ENCODE assay signal across 8 cellular contexts in the genomic region with DNA sequence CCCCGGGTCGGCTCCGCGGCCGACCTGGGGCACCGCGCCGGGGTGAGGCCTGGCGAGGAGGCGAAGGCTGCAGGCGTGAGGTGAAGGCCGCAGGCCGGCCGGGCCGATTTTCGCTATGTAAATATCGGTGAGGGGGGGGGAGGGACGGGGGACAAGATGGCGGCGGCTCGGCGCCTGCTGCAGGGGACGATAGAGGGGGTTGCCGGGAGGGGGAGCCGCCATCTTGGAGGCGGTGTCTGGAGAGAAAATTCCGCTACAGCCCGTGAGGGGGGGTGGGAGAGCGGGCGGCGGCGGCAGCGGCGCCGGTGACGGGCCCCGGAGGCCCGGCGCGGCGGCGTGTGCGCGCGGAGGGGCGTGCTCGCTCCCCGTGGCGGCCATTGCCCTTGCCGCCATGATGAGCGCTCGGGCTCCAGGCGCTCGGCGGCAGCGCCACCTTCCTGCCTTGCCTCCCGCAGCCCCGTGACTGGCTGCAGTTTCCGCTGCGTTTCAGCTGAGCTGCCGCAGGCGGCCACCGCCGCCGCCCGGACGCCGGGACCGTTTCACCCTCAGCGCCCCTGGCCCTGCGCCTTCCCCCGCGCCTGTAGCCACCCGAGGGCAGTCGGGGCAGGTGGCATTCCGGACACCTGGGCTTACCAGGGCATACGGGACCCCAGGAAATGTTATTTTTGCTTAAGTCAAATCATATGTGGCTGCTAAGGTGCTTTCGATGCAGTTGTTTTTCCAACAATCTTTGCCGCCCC. TPM values are rescaled to one million over a fixed set of nuclear protein-coding genes. Genes with fewer than 3 reads are reported as not detected.
DNase-seq lines count a peak whose midpoint lies in the region; ATAC-seq and TF ChIP-seq lines count a peak whose summit lies in the region.

No MANE protein-coding gene starts in this region.

- no peaks in the 10 kb centered on the region for H3K27me3 ChIP-seq in adrenal gland
- H3K27me3 ChIP-seq in prostate gland (replicated peaks; ENCODE audit: insufficient read depth), result no peaks in the 10 kb centered on the region

- WGBS in adrenal gland, 4 donors, result 0 to 2% (median 1%) methylated on average over 4 to 66 of the region's 79 CpGs
- 0% methylated on average over 13 of the region's 79 CpGs for whole genome bisulfite sequencing in prostate gland
- WGBS in urinary bladder, result under 1% methylated on average over 64 of the region's 79 CpGs

- DNase-seq in NCI-H1048 (lab: John Stamatoyannopoulos, UW) (peak; percentile 86), SW480 (ENCODE audit: low spot score) (peak; percentile 87), adrenal gland (peak; percentile 84 to 95 (median 93)), left cardiac atrium (peak; percentile 94), prostate gland (ENCODE audit: low spot score) (peak; percentile 84)

- intact Hi-C loops in adrenal gland (cut with DNase I), result no loop called here
- intact Hi-C loops in left cardiac atrium (cut with DNase I), result loop anchor here in 1 of 2 donors (10.0 kb wide), 1 partner anchor 95 kb away; the partner anchor contains the start of gene EIF2S3
- intact Hi-C loops in prostate gland (cut with DNase I), result loop anchor here (1.0 to 5.0 kb wide), 2 partner anchors 69 to 92 kb away; no protein-coding TSS in a partner anchor

- H3K36me3 ChIP-seq in adrenal gland (replicated peaks in 1 of 2) (no peaks in the 10 kb centered on the region), prostate gland (no peaks in the 10 kb centered on the region), urinary bladder (ENCODE audit: insufficient read depth) (no peaks in the 10 kb centered on the region)

- H3K4me1 ChIP-seq in adrenal gland (replicated peaks in 1 of 2), result peaks cover 51 to 77% of the 10 kb centered on the region in 2 donors
- no peaks in the 10 kb centered on the region for H3K4me1 ChIP-seq in prostate gland (replicated peaks)
- peaks cover 2% of the 10 kb centered on the region for H3K4me1 ChIP-seq in urinary bladder (ENCODE audit: insufficient read depth)

- TF ChIP-seq CTCF in GM12873 (IDR thresholded peaks at IDR 0.05; ENCODE audit: insufficient read depth, low read depth, low read length, missing control alignments) (peak; percentile 49), adrenal gland (IDR thresholded peaks at IDR 0.05) (peak; percentile 17 to 63 (median 46)), prostate gland (IDR thresholded peaks at IDR 0.05) (peak; percentile 30 to 70 (median 50))

- no peaks in the 10 kb centered on the region for H3K9me3 ChIP-seq in adrenal gland (replicated peaks in 1 of 3)
- no peaks in the 10 kb centered on the region for H3K9me3 ChIP-seq in prostate gland

- ATAC-seq in HG02588 (IDR thresholded peaks at IDR 0.05; ENCODE audit: unreplicated experiment) (peak; percentile 65), left cardiac atrium (peak; percentile 87 to 91)

- TF ChIP-seq POLR2A in adrenal gland (IDR thresholded peaks at IDR 0.05) (peak; percentile 50 to 73), prostate gland (IDR thresholded peaks at IDR 0.05) (peak; percentile 34)

- H3K4me3 ChIP-seq in adrenal gland (peak overlapping the region; percentile 18 to 86 (median 66)), prostate gland (peak overlapping the region; percentile 49 to 54), urinary bladder (ENCODE audit: low read depth, low read length) (peak overlapping the region; percentile 72)

- H3K27ac ChIP-seq in adrenal gland, result peak overlapping the region; percentile 79 to 100 (median 99)
- H3K27ac ChIP-seq in prostate gland, result peak overlapping the region; percentile 93 to 94
- H3K27ac ChIP-seq in urinary bladder (ENCODE audit: low read depth), result peak overlapping the region; percentile 99

RNA-seq across cellular contexts. Expression of gene ZFX, which starts 0.7 kb away (rescaled TPM):
- 10 to 100 TPM; 27.9 to 58.6 (median 46.9) TPM for total RNA-seq in adrenal gland
- polyA plus RNA-seq in adrenal gland, result 10 to 100 TPM in 2 of 3 donors, 1 to 10 TPM in 1; 8.1 to 12.5 (median 11.9) TPM
- 10 to 100 TPM; 29.7 to 57.3 TPM for total RNA-seq in left cardiac atrium
- total RNA-seq in prostate gland, result 10 to 100 TPM; 42.0 to 43.5 TPM
- 112 TPM for total RNA-seq in urinary bladder
- 14.0 TPM for polyA plus RNA-seq in urinary bladder

Comparison
In these comparisons a context has a peak if more than half of its experiments do, and no peak if none do; other contexts are left out.
1. Peak in every context shown above with its lines: DNase-seq, ATAC-seq, H3K4me3 ChIP-seq and H3K27ac ChIP-seq.